11 cellular contexts compared by ENCODE assay signal in the genomic region with DNA sequence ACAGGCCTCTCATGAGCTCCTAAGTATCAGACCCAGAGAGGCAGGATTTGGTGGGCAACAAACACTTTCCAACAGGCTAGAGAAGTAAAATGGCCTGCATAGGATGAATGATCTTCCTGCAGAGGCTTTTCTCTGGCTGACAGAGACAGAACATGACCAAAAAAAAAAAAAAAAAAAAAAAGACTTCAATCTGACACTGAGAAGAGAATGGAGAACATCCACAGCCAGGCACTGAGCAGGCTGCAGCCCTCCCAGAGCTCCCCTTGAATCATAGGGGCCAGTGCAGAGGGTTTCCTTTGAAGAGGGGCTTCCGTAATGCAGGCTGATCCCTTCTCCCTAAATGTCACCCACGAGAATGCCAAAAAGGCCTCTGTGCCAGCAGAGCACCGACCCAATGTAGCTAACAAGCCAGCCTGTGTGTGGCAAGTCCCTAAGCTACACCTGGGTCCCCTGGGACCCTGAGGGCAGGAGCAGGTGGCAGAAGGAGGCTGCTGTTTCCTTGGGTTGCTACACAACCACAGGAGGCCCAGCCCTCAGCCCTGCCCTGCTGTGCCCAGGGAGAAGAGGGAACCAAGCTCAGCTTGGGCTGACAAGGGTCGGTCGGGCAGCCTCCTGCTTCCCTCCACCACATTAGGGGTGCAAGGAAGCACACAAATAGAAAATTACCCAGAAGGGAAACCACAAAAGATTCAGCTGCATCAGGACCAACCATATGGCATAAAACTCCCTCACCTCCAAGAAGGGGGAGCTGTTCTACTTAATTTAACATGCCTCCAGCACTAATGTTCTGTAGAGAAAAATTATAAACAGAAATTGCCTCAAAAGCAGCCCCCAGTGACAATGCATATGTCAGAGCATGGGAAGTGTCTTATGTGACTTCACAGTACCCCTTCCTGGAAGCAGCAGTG. TPM values are rescaled to one million over a fixed set of nuclear protein-coding genes. Genes with fewer than 3 reads are reported as not detected.
DNase-seq lines count a peak whose midpoint lies in the region; ATAC-seq and TF ChIP-seq lines count a peak whose summit lies in the region.
"Had no signal": no experiment of that assay in that cellular context is flagged by ENCODE, and none has a peak within 500 bp of the region (broad histone marks: within the 10 kb centered on the region; RNA-seq: fewer than 3 reads in every experiment).

No MANE protein-coding gene starts in this region.

- no peak overlapping the region for H2BK5ac ChIP-seq in H9 (ENCODE audit: insufficient read length, low read length)

- H4K91ac ChIP-seq in H9 (ENCODE audit: insufficient read length, low read depth, low read length) = no peak overlapping the region

- ATAC-seq in GM21447 (IDR thresholded peaks at IDR 0.05; ENCODE audit: unreplicated experiment) (peak; percentile 71), T-helper 17 cell (peak; percentile 57), upper lobe of left lung (ENCODE audit: low FRiP score in 2 of 2) (no peak)

- H3K4me1 Mint-ChIP-seq in IgD-negative memory B cell (peaks cover 14 to 30% (median 22%) of the 10 kb centered on the region in 3 donors), T-helper 17 cell (peaks cover 2% of the 10 kb centered on the region), H9 (peaks cover 8 to 12% of the 10 kb centered on the region in 2 experiments; a peak in 3 of 4 replicates)

- H3K27me3 Mint-ChIP-seq in IgD-negative memory B cell (peaks cover 2% of the 10 kb centered on the region), T-helper 17 cell (no peaks in the 10 kb centered on the region), H9 (ENCODE audit: low read depth) (peaks cover 1% of the 10 kb centered on the region; the same call in 1 of the 2 replicates)

- no peak overlapping the region for H4K8ac ChIP-seq in H9 (replicated peaks; ENCODE audit: insufficient read length, low read depth, low read length)

- no peaks in the 10 kb centered on the region for H3K23me2 ChIP-seq in H9 (ENCODE audit: insufficient read length, low read depth, low read length, poor library complexity, severe bottlenecking)

- H2BK20ac ChIP-seq in H9 (ENCODE audit: low read depth, low read length, poor library complexity, severe bottlenecking) = no peak overlapping the region

- H3K36me3 ChIP-seq in upper lobe of left lung (no peaks in the 10 kb centered on the region), colonic mucosa (no peaks in the 10 kb centered on the region)

- H2BK120ac ChIP-seq in H9 (ENCODE audit: low read depth, low read length, poor library complexity, severe bottlenecking) = no peak overlapping the region

- WGBS in H9 (ENCODE audit: extremely low coverage, insufficient read length, low lambda C conversion rate) = no CpG with 5 or more reads among the region's 5 CpGs
- whole genome bisulfite sequencing in upper lobe of left lung, 2 donors = 58 to 87% methylated on average over 3 to 5 of the region's 5 CpGs

- H3K9me3 Mint-ChIP-seq in IgD-negative memory B cell (no peaks in the 10 kb centered on the region), H9 (peaks cover 70% of the 10 kb centered on the region in 2 experiments)

- H2AK5ac ChIP-seq in H9 (ENCODE audit: insufficient read length, low read length) = no peak overlapping the region

- H3K4ac ChIP-seq in H9 (ENCODE audit: low read depth, low read length) = no peak overlapping the region

- no peak overlapping the region for H3K56ac ChIP-seq in H9 (ENCODE audit: insufficient read length, low read depth, low read length)

- no peak for TF ChIP-seq EP300 in upper lobe of left lung (IDR thresholded peaks at IDR 0.05)

- H3K27me3 ChIP-seq in H9 (ENCODE audit: insufficient read depth, low read length) (0 out of 2 replicates have a peak, but pooled peaks cover 3% of the 10 kb centered on the region), upper lobe of left lung (no peaks in the 10 kb centered on the region), colonic mucosa (peaks cover 4% of the 10 kb centered on the region)

- no peaks in the 10 kb centered on the region for H3K79me1 ChIP-seq in H9 (ENCODE audit: insufficient read depth, low read depth, low read length, poor library complexity, severe bottlenecking)

- H3K27ac ChIP-seq in H9 (ENCODE audit: insufficient read length, low read depth, low read length) = no peak overlapping the region
- H3K27ac ChIP-seq in upper lobe of left lung = peak overlapping the region in 1 of 4 donors; percentile 35
- no peak overlapping the region for H3K27ac ChIP-seq in colonic mucosa

- no peak overlapping the region for H2BK15ac ChIP-seq in H9 (ENCODE audit: low read depth, low read length)

- H3K9me3 ChIP-seq in T-helper 17 cell (ENCODE audit: control insufficient read depth, low read length, poor library complexity, severe bottlenecking) (no peaks in the 10 kb centered on the region), H9 (ENCODE audit: control insufficient read depth, low read depth, low read length) (peaks cover 36% of the 10 kb centered on the region), upper lobe of left lung (no peaks in the 10 kb centered on the region), colonic mucosa (no peaks in the 10 kb centered on the region)

- TF ChIP-seq POLR2A in upper lobe of left lung (IDR thresholded peaks at IDR 0.05) = no peak

- H3K4me1 ChIP-seq in H9 (ENCODE audit: insufficient read depth, low read length) = no peaks in the 10 kb centered on the region
- peaks cover 0 to 6% (median 2%) of the 10 kb centered on the region in 4 donors for H3K4me1 ChIP-seq in upper lobe of left lung
- H3K4me1 ChIP-seq in colonic mucosa = no peaks in the 10 kb centered on the region

- no peak overlapping the region for H3K18ac ChIP-seq in H9 (ENCODE audit: insufficient read length, low read depth, low read length)

- no peaks in the 10 kb centered on the region for H4K20me1 ChIP-seq in H9 (ENCODE audit: control insufficient read depth, insufficient read depth, insufficient read length)

- peak overlapping the region in 3 of 4 donors; percentile 34 to 79 (median 73) for H3K4me3 Mint-ChIP-seq in IgD-negative memory B cell
- no peak overlapping the region for H3K4me3 Mint-ChIP-seq in T-helper 17 cell
- no peak overlapping the region for H3K4me3 Mint-ChIP-seq in H9

- TF ChIP-seq CTCF in GM12865 (IDR thresholded peaks at IDR 0.05; ENCODE audit: insufficient read depth, low read depth, low read length, missing control alignments) (no peak), H9 (conservative IDR thresholded peaks at IDR 0.05) (no peak), upper lobe of left lung (IDR thresholded peaks at IDR 0.05) (no peak), colonic mucosa (IDR thresholded peaks at IDR 0.05) (no peak)

- intact Hi-C loops in colonic mucosa (cut with DNase I) = no loop called here

- H2BK12ac ChIP-seq in H9 (ENCODE audit: insufficient read length, low read depth, low read length) = no peak overlapping the region

- H3K4me2 ChIP-seq in H9 (ENCODE audit: insufficient read depth, insufficient read length, low read length) = no peak overlapping the region

- H4K5ac ChIP-seq in H9 (ENCODE audit: insufficient read length, low read depth, low read length) = no peak overlapping the region

- H3K14ac ChIP-seq in H9 (ENCODE audit: insufficient read depth, low read length) = no peak overlapping the region

- no peak overlapping the region for H2AFZ ChIP-seq in H9 (ENCODE audit: low read length)

- no peak overlapping the region for H3K9ac ChIP-seq in H9 (ENCODE audit: extremely low read depth, insufficient read length, low read length)
- no peak overlapping the region for H3K9ac ChIP-seq in colonic mucosa (ENCODE audit: low read depth in 2 of 2, low read length in 2 of 2)

- H3T11ph ChIP-seq in H9 (ENCODE audit: low read length) = no peak overlapping the region

- peak; percentile 56 for DNase-seq in GM12865 (ENCODE audit: low read depth)
- DNase-seq in T-helper 17 cell = no peak
- DNase-seq in NCI-H748 (lab: John Stamatoyannopoulos, UW; ENCODE audit: unreplicated experiment) = no peak
- DNase-seq in H9 = no peak
- DNase-seq in upper lobe of left lung = no peak
- no peak for DNase-seq in colonic mucosa
- DNase-seq: activated effector memory CD4-positive, alpha-beta T cell treated with Interleukin-2 at 50 U/mL for 16 hours; NCI-H446; nucleus accumbens had no signal

- H3K27ac Mint-ChIP-seq in IgD-negative memory B cell (peak overlapping the region; percentile 88 to 95 (median 94)), T-helper 17 cell (no peak overlapping the region), H9 (no peak overlapping the region)

- H3K4me3 ChIP-seq in GM12865 (ENCODE audit: low read depth, low read length) (no peak overlapping the region), upper lobe of left lung (no peak overlapping the region), colonic mucosa (no peak overlapping the region)

- H3K36me3 Mint-ChIP-seq in IgD-negative memory B cell = peaks cover 3% of the 10 kb centered on the region
- no peaks in the 10 kb centered on the region for H3K36me3 Mint-ChIP-seq in T-helper 17 cell (ENCODE audit: low read depth)
- H3K36me3 Mint-ChIP-seq in H9 (ENCODE audit: insufficient read depth in 1 of 3, low read depth in 3 of 3) = peaks cover 0 to 3% (median 0%) of the 10 kb centered on the region in 3 experiments; a peak in 1 of 7 replicates

- H3K23ac ChIP-seq in H9 (ENCODE audit: insufficient read length, low read depth, low read length) = no peak overlapping the region

- no peaks in the 10 kb centered on the region for H3K79me2 ChIP-seq in H9 (ENCODE audit: insufficient read depth, low read length)

RNA-seq across cellular contexts. Expression of gene MAP7D2, which starts 55.5 kb away (rescaled TPM):
- 0.23 TPM for polyA plus RNA-seq in IgD-negative memory B cell
- total RNA-seq in T-helper 17 cell (under 1 TPM in 1 of 2 donors, not detected in 1; 0.08 TPM), H9 (2021) (1.9 and 2.4 TPM in 2 replicates), upper lobe of left lung (10 to 100 TPM in 1 of 6 donors, under 1 TPM in 5; under 0.01 to 13.4 (median 0.51) TPM), colonic mucosa (1 to 10 TPM; 2.1 to 2.4 TPM)

Comparison
In these comparisons a context has a peak if more than half of its experiments do, and no peak if none do; other contexts are left out.
1. ATAC-seq: peak in GM21447 (single experiment) and T-helper 17 cell (single experiment); none in upper lobe of left lung (0 of 2).
2. H3K27ac Mint-ChIP-seq: peak in IgD-negative memory B cell (3 of 3); none in T-helper 17 cell (single experiment) and H9 (0 of 3).
3. H3K4me3 Mint-ChIP-seq: peak in IgD-negative memory B cell (3 of 4); none in T-helper 17 cell (single experiment) and H9 (0 of 2).